15 cellular contexts compared by ENCODE assay signal in the genomic region with DNA sequence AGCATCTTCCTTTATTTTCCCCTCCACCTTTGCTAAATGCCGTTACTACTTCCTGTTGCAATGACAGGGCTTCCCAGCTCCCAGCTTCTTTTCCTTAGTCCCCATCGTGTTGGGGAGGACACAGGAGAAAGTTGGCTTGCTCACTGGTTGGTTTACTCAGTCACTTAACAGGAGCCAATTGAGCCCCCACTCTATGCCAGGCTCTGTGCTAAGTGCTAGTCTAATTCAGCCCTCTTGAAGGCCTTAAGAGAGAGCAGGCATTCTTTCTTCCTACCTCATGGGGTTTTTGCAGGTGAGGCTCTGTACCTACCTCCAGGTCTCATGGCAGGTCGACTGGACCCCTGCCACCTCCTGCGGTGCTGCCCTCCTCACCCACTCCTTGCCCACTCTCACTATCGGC. TPM values are rescaled to one million over a fixed set of nuclear protein-coding genes. Genes with fewer than 3 reads are reported as not detected.
"Had no signal": no experiment of that assay in that cellular context is flagged by ENCODE, and none has a peak within 500 bp of the region (broad histone marks: within the 10 kb centered on the region; RNA-seq: fewer than 3 reads in every experiment).

No MANE protein-coding gene starts in this region.

- H3K9ac ChIP-seq: neural progenitor cell had no signal

- H3K9me3 ChIP-seq: right lobe of liver had no signal

- H3K36me3 ChIP-seq: neural progenitor cell, right lobe of liver had no signal

- H3K27ac ChIP-seq: hepatocyte, neural progenitor cell, right lobe of liver had no signal

- H3K4me2 ChIP-seq: hepatocyte, neural progenitor cell, smooth muscle cell had no signal

- DNase-seq: activated B cell treated with CpG ODN at 0.5 μM for 24 hours; activated CD4-positive, alpha-beta T cell treated with anti-CD3 and anti-CD28 coated beads, Interleukin-2, amount 10 ng/mL, durations not matched to agents 24 days and 14 days; activated CD8-positive, alpha-beta memory T cell treated with anti-CD3 and anti-CD28 coated beads, Interleukin-2, amount 50 U/mL, for 48 hours; activated gamma-delta T cell; activated T-cell treated with anti-CD3 and anti-CD28 coated beads, Interleukin-2, amount 50 U/mL, for 72 hours; right lobe of liver had no signal

- H3K9me3 Mint-ChIP-seq: activated B cell treated with CpG ODN at 0.5 μM for 24 hours; activated CD4-positive, alpha-beta T cell treated with anti-CD3 and anti-CD28 coated beads, Interleukin-2, amount 10 ng/mL, durations not matched to agents 24 days and 14 days; activated naive CD4-positive, alpha-beta T cell treated with anti-CD3 and anti-CD28 coated beads, Interleukin-2, amount 50 U/mL, for 72 hours; activated T-cell treated with anti-CD3 and anti-CD28 coated beads, Interleukin-2, amount 50 U/mL, for 72 hours; stimulated activated naive CD8-positive, alpha-beta T cell treated with anti-CD3 and anti-CD28 coated beads, Interleukin-15, Interleukin-2, amounts not matched to agents 100 ng/mL and 50 ng/mL, for 24 hours had no signal

- H2AFZ ChIP-seq: hepatocyte, neural progenitor cell had no signal

- H3K36me3 Mint-ChIP-seq: activated naive CD4-positive, alpha-beta T cell treated with anti-CD3 and anti-CD28 coated beads, Interleukin-2, amount 50 U/mL, for 72 hours; neural progenitor cell had no signal

- H3K27ac Mint-ChIP-seq: activated B cell treated with CpG ODN at 0.5 μM for 24 hours; activated CD4-positive, alpha-beta T cell treated with anti-CD3 and anti-CD28 coated beads, Interleukin-2, amount 10 ng/mL, durations not matched to agents 24 days and 14 days; activated naive CD4-positive, alpha-beta T cell treated with anti-CD3 and anti-CD28 coated beads, Interleukin-2, amount 50 U/mL, for 72 hours; activated T-cell treated with anti-CD3 and anti-CD28 coated beads, Interleukin-2, amount 50 U/mL, for 72 hours; neural progenitor cell; stimulated activated naive CD8-positive, alpha-beta T cell treated with anti-CD3 and anti-CD28 coated beads, Interleukin-15, Interleukin-2, amounts not matched to agents 100 ng/mL and 50 ng/mL, for 24 hours had no signal

- ATAC-seq: activated naive CD4-positive, alpha-beta T cell treated with anti-CD3 and anti-CD28 coated beads, Interleukin-2, amount 50 U/mL, for 72 hours; activated T-cell treated with anti-CD3 and anti-CD28 coated beads, Interleukin-2, amount 50 U/mL, for 72 hours; esophagus mucosa; right lobe of liver had no signal

- FAIRE-seq: colon, endometrium, TTC549 had no signal

- H3K4me1 Mint-ChIP-seq: activated B cell treated with CpG ODN at 0.5 μM for 24 hours; activated CD4-positive, alpha-beta T cell treated with anti-CD3 and anti-CD28 coated beads, Interleukin-2, amount 10 ng/mL, durations not matched to agents 24 days and 14 days had no signal

- H3K4me3 Mint-ChIP-seq: activated B cell treated with CpG ODN at 0.5 μM for 24 hours; activated CD4-positive, alpha-beta T cell treated with anti-CD3 and anti-CD28 coated beads, Interleukin-2, amount 10 ng/mL, durations not matched to agents 24 days and 14 days; activated T-cell treated with anti-CD3 and anti-CD28 coated beads, Interleukin-2, amount 50 U/mL, for 72 hours; neural progenitor cell; stimulated activated naive CD8-positive, alpha-beta T cell treated with anti-CD3 and anti-CD28 coated beads, Interleukin-15, Interleukin-2, amounts not matched to agents 100 ng/mL and 50 ng/mL, for 24 hours had no signal

- H3K27me3 Mint-ChIP-seq: stimulated activated naive CD8-positive, alpha-beta T cell treated with anti-CD3 and anti-CD28 coated beads, Interleukin-15, Interleukin-2, amounts not matched to agents 100 ng/mL and 50 ng/mL, for 24 hours had no signal

- H3K4me1 ChIP-seq: neural progenitor cell had no signal

- H3K4me3 ChIP-seq: hepatocyte, neural progenitor cell, right lobe of liver, smooth muscle cell had no signal

- H3K27me3 ChIP-seq: hepatocyte, neural progenitor cell, right lobe of liver had no signal

RNA-seq across cellular contexts. Expression of a gene that starts 20.1 kb away (rescaled TPM):
- total RNA-seq: activated B cell treated with CpG ODN at 0.5 μM for 24 hours had no signal
